ENCODE assay signal across 9 cellular contexts in the genomic region with DNA sequence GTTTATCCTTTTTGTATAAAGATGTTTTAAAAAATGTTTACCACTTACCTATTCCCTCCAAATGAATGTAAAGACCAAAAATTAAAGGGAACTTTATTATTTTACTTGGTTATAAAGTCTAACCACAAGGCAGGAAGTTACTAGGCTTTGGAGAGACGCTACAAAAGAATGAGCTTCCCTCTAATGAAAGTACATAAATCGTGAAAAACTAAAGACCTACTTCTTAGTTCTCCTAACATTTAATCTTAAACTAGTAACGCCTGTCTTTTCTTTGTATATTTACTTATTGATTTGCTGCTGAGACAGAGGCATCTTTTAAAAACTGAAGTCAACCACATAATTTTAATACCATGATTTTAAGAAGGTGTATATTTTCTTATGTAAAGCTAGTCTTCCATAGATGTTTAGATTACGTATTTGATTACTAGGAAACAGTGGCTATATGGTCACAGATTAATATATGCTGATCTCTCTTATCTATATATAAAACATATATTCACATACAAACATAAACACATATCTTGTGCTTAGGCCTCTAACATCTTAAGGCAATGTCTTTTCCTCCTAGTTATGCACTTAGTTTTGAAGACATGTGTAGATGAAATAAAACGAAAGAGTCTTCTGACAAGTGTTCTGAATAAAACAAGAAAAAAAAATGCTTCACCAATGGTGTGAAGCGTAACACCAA.
A peak's percentile ranks its signal among the peaks of the same experiment; 100 is the strongest.
DNase-seq lines count a peak whose midpoint lies in the region; ATAC-seq and TF ChIP-seq lines count a peak whose summit lies in the region.
"Had no signal": no experiment of that assay in that cellular context is flagged by ENCODE, and none has a peak within 500 bp of the region (broad histone marks: within the 10 kb centered on the region; RNA-seq: fewer than 3 reads in every experiment).

No MANE protein-coding gene starts in this region.

- H3K27ac Mint-ChIP-seq in H9: no peak overlapping the region
- H3K27ac Mint-ChIP-seq: stimulated activated effector memory CD8-positive, alpha-beta T cell treated with anti-CD3 and anti-CD28 coated beads, Interleukin-12 subunit alpha, Interleukin-12 subunit beta, amount 100 ng/mL, for 72 hours had no signal

- no peaks in the 10 kb centered on the region for H3K23me2 ChIP-seq in H9 (ENCODE audit: insufficient read length, low read depth, low read length, poor library complexity, severe bottlenecking)

- no peak overlapping the region for H3K4ac ChIP-seq in H9 (ENCODE audit: low read depth, low read length)

- no peak overlapping the region for H3K56ac ChIP-seq in H9 (ENCODE audit: insufficient read length, low read depth, low read length)

- H2BK15ac ChIP-seq in H9 (ENCODE audit: low read depth, low read length): no peak overlapping the region

- peak overlapping the region; percentile 84 for H3K27ac ChIP-seq in brain microvascular endothelial cell
- peak overlapping the region; percentile 73 to 80 for H3K27ac ChIP-seq in left lung
- peak overlapping the region; percentile 41 for H3K27ac ChIP-seq in temporal lobe (ENCODE audit: low read depth, low read length)
- no peak overlapping the region for H3K27ac ChIP-seq in H9 (ENCODE audit: insufficient read length, low read depth, low read length)

- no peaks in the 10 kb centered on the region for H3K9me3 ChIP-seq in left lung
- no peaks in the 10 kb centered on the region for H3K9me3 ChIP-seq in H9 (ENCODE audit: control insufficient read depth, low read depth, low read length)

- peak; percentile 11 for DNase-seq in LHCN-M2 (ENCODE audit: low read depth)
- no peak for DNase-seq in brain microvascular endothelial cell
- DNase-seq in left lung: no peak
- no peak for DNase-seq in DMS153 treated with DMSO at 0.1 percent for 48 hours (lab: John Stamatoyannopoulos, UW; ENCODE audit: unreplicated experiment)
- DNase-seq in iPS-NIHi7 (ENCODE audit: extremely low spot score): no peak
- no peak for DNase-seq in H9
- DNase-seq: NCI-H146 had no signal

- H2BK5ac ChIP-seq in H9 (ENCODE audit: insufficient read length, low read length): no peak overlapping the region

- H3K14ac ChIP-seq in H9 (ENCODE audit: insufficient read depth, low read length): no peak overlapping the region

- H2BK20ac ChIP-seq in H9 (ENCODE audit: low read depth, low read length, poor library complexity, severe bottlenecking): no peak overlapping the region

- H3K23ac ChIP-seq in H9 (ENCODE audit: insufficient read length, low read depth, low read length): no peak overlapping the region

- ATAC-seq in left lung: no peak
- ATAC-seq: stimulated activated effector memory CD8-positive, alpha-beta T cell treated with anti-CD3 and anti-CD28 coated beads, Interleukin-12 subunit alpha, Interleukin-12 subunit beta, amount 100 ng/mL, for 72 hours had no signal

- H3K79me2 ChIP-seq in H9 (ENCODE audit: insufficient read depth, low read length): no peaks in the 10 kb centered on the region

- H3K4me2 ChIP-seq in H9 (ENCODE audit: insufficient read depth, insufficient read length, low read length): no peak overlapping the region

- no peaks in the 10 kb centered on the region for H3K79me1 ChIP-seq in H9 (ENCODE audit: insufficient read depth, low read depth, low read length, poor library complexity, severe bottlenecking)

- no peak overlapping the region for H3K9ac ChIP-seq in H9 (ENCODE audit: extremely low read depth, insufficient read length, low read length)

- H3K4me1 ChIP-seq in left lung (peaks cover 0 to 4% of the 10 kb centered on the region in 2 donors), H9 (ENCODE audit: insufficient read depth, low read length) (no peaks in the 10 kb centered on the region)

- no peaks in the 10 kb centered on the region for H3K27me3 ChIP-seq in brain microvascular endothelial cell (replicated peaks)
- H3K27me3 ChIP-seq in left lung: no peaks in the 10 kb centered on the region
- no peaks in the 10 kb centered on the region; the same call in 1 of the 2 replicates for H3K27me3 ChIP-seq in H9 (ENCODE audit: insufficient read depth, low read length)

- peaks cover 7 to 9% of the 10 kb centered on the region in 2 experiments for H3K4me1 Mint-ChIP-seq in H9
- H3K4me1 Mint-ChIP-seq: stimulated activated effector memory CD8-positive, alpha-beta T cell treated with anti-CD3 and anti-CD28 coated beads, Interleukin-12 subunit alpha, Interleukin-12 subunit beta, amount 100 ng/mL, for 72 hours had no signal

- H3K18ac ChIP-seq in H9 (ENCODE audit: insufficient read length, low read depth, low read length): no peak overlapping the region

- in situ Hi-C loops in brain microvascular endothelial cell (cut with HindIII; ENCODE audit: low pct_ligation_motif_present, low sequenced_read_pairs): no loop called here

- H2BK12ac ChIP-seq in H9 (ENCODE audit: insufficient read length, low read depth, low read length): no peak overlapping the region

- WGBS in H9 (ENCODE audit: extremely low coverage, insufficient read length, low lambda C conversion rate): no CpG with 5 or more reads among the region's 6 CpGs

- H2AFZ ChIP-seq in H9 (ENCODE audit: low read length): no peak overlapping the region

- H4K5ac ChIP-seq in H9 (ENCODE audit: insufficient read length, low read depth, low read length): no peak overlapping the region

- H3K4me3 Mint-ChIP-seq in H9: no peak overlapping the region
- H3K4me3 Mint-ChIP-seq: stimulated activated effector memory CD8-positive, alpha-beta T cell treated with anti-CD3 and anti-CD28 coated beads, Interleukin-12 subunit alpha, Interleukin-12 subunit beta, amount 100 ng/mL, for 72 hours had no signal

- H4K8ac ChIP-seq in H9 (replicated peaks; ENCODE audit: insufficient read length, low read depth, low read length): no peak overlapping the region

- intact Hi-C loops in left lung (cut with DNase I): no loop called here

- H3K36me3 ChIP-seq in brain microvascular endothelial cell (replicated peaks) (no peaks in the 10 kb centered on the region), left lung (no peaks in the 10 kb centered on the region)

- H3T11ph ChIP-seq in H9 (ENCODE audit: low read length): no peak overlapping the region

- peaks cover 0 to 5% of the 10 kb centered on the region in 2 experiments; a peak in 2 of 5 replicates for H3K9me3 Mint-ChIP-seq in H9

- H3K36me3 Mint-ChIP-seq in H9 (ENCODE audit: insufficient read depth in 1 of 3, low read depth in 3 of 3): no peaks in the 10 kb centered on the region
- H3K36me3 Mint-ChIP-seq: stimulated activated effector memory CD8-positive, alpha-beta T cell treated with anti-CD3 and anti-CD28 coated beads, Interleukin-12 subunit alpha, Interleukin-12 subunit beta, amount 100 ng/mL, for 72 hours had no signal

- H4K91ac ChIP-seq in H9 (ENCODE audit: insufficient read length, low read depth, low read length): no peak overlapping the region

- no peaks in the 10 kb centered on the region for H4K20me1 ChIP-seq in H9 (ENCODE audit: control insufficient read depth, insufficient read depth, insufficient read length)

- no peak overlapping the region for H2BK120ac ChIP-seq in H9 (ENCODE audit: low read depth, low read length, poor library complexity, severe bottlenecking)

- H3K27me3 Mint-ChIP-seq in H9 (ENCODE audit: low read depth): no peaks in the 10 kb centered on the region

- no peak for TF ChIP-seq CTCF in brain microvascular endothelial cell (IDR thresholded peaks at IDR 0.05; ENCODE audit: low read depth, low read length, missing control alignments)
- TF ChIP-seq CTCF in left lung (IDR thresholded peaks at IDR 0.05): no peak
- no peak for TF ChIP-seq CTCF in H9 (conservative IDR thresholded peaks at IDR 0.05)

- peak overlapping the region; percentile 55 for H3K4me3 ChIP-seq in brain microvascular endothelial cell (ENCODE audit: low read depth, low read length)
- H3K4me3 ChIP-seq in left lung: peak overlapping the region; percentile 4 to 20

- no peak overlapping the region for H2AK5ac ChIP-seq in H9 (ENCODE audit: insufficient read length, low read length)
